In genomic region chr5:148816822-148817221, GRCh38 we compare ENCODE assay signal across 15 cellular contexts. TPM values are rescaled to one million over a fixed set of nuclear protein-coding genes. Genes with fewer than 3 reads are reported as not detected.
DNase-seq lines count a peak whose midpoint lies in the region; ATAC-seq, FAIRE-seq and TF ChIP-seq lines count a peak whose summit lies in the region.
"Had no signal": no experiment of that assay in that cellular context is flagged by ENCODE, and none has a peak within 500 bp of the region (broad histone marks: within the 10 kb centered on the region; RNA-seq: fewer than 3 reads in every experiment).

No MANE protein-coding gene starts in this region.

- TF ChIP-seq POLR2A in NB4 (IDR thresholded peaks at IDR 0.05; ENCODE audit: extremely low read depth, insufficient read length) (no peak), endothelial cell of umbilical vein (IDR thresholded peaks at IDR 0.05; ENCODE audit: low read depth, low read length) (no peak)

- BruUV-seq in endothelial cell of umbilical vein (replicated peaks; lab: Mats Ljungman, UMichigan), result no TSS peak

- H3K9me3 ChIP-seq in endothelial cell of umbilical vein (replicated peaks; ENCODE audit: control insufficient read depth, insufficient read depth, low read length), result no peaks in the 10 kb centered on the region

- no peaks in the 10 kb centered on the region for H3K9me3 Mint-ChIP-seq in stimulated activated memory B cell treated with anti-CD40 and anti-IgM and Interleukin-4, amounts not matched to agents 10 μg/mL and 1 μg/mL and 100 μg/mL, for 72 hours
- no peaks in the 10 kb centered on the region for H3K9me3 Mint-ChIP-seq in type B pancreatic cell

- no peaks in the 10 kb centered on the region for H3K79me2 ChIP-seq in endothelial cell of umbilical vein (ENCODE audit: control insufficient read depth, insufficient read depth, low read length)

- intact Hi-C loops in endothelial cell of umbilical vein (cut with micrococcal nuclease), result no loop called here

- no peak overlapping the region for H3K27ac ChIP-seq in endothelial cell of umbilical vein (ENCODE audit: insufficient read depth, low read depth, low read length)

- no peaks in the 10 kb centered on the region for H3K36me3 Mint-ChIP-seq in stimulated activated memory B cell treated with anti-CD40 and anti-IgM and Interleukin-4, amounts not matched to agents 10 μg/mL and 1 μg/mL and 100 μg/mL, for 72 hours
- H3K36me3 Mint-ChIP-seq in type B pancreatic cell, result no peaks in the 10 kb centered on the region
- H3K36me3 Mint-ChIP-seq: CD4-positive, CD25-positive, alpha-beta regulatory T cell had no signal

- no peak overlapping the region for H3K4me3 Mint-ChIP-seq in stimulated activated memory B cell treated with anti-CD40 and anti-IgM and Interleukin-4, amounts not matched to agents 10 μg/mL and 1 μg/mL and 100 μg/mL, for 72 hours
- H3K4me3 Mint-ChIP-seq in type B pancreatic cell, result no peak overlapping the region
- H3K4me3 Mint-ChIP-seq: CD4-positive, CD25-positive, alpha-beta regulatory T cell had no signal

- no peak overlapping the region for H3K4me3 ChIP-seq in NB4 (ENCODE audit: low read depth, low read length)
- H3K4me3 ChIP-seq in endothelial cell of umbilical vein (replicated peaks in 1 of 3; ENCODE audit: insufficient read depth in 1 of 3, low read depth in 1 of 3, low read length in 3 of 3), result no peak overlapping the region

- no peaks in the 10 kb centered on the region for H3K36me3 ChIP-seq in endothelial cell of umbilical vein (ENCODE audit: control insufficient read depth in 2 of 2, extremely low read depth in 1 of 2, insufficient read depth in 2 of 2, low read length in 2 of 2)

- no peaks in the 10 kb centered on the region for H3K27me3 ChIP-seq in endothelial cell of umbilical vein (ENCODE audit: control insufficient read depth in 2 of 2, insufficient read depth in 2 of 2, low read length in 2 of 2)

- no peak for ATAC-seq in stimulated activated memory B cell treated with anti-CD40 and anti-IgM and Interleukin-4, amounts not matched to agents 10 μg/mL and 1 μg/mL and 100 μg/mL, for 72 hours

- no peaks in the 10 kb centered on the region for H3K9me1 ChIP-seq in endothelial cell of umbilical vein (replicated peaks; ENCODE audit: control insufficient read depth, extremely low read depth, insufficient read depth, low read length)

- no peak for FAIRE-seq in endothelial cell of umbilical vein (lab: Jason Lieb, UNC)
- FAIRE-seq: G401.6 had no signal

- H4K20me1 ChIP-seq in endothelial cell of umbilical vein (replicated peaks; ENCODE audit: control insufficient read depth, extremely low read depth, insufficient read depth, low read length), result no peaks in the 10 kb centered on the region

- no peak overlapping the region for H3K4me2 ChIP-seq in endothelial cell of umbilical vein (ENCODE audit: insufficient read depth, low read length)

- H3K4me1 Mint-ChIP-seq in stimulated activated memory B cell treated with anti-CD40 and anti-IgM and Interleukin-4, amounts not matched to agents 10 μg/mL and 1 μg/mL and 100 μg/mL, for 72 hours, result peaks cover 54% of the 10 kb centered on the region
- no peaks in the 10 kb centered on the region for H3K4me1 Mint-ChIP-seq in type B pancreatic cell (ENCODE audit: unreplicated experiment)

- no peak overlapping the region for H3K9ac ChIP-seq in endothelial cell of umbilical vein (replicated peaks; ENCODE audit: extremely low read depth, insufficient read depth, low read length)

- H2AFZ ChIP-seq in endothelial cell of umbilical vein (ENCODE audit: low read depth, low read length), result peak overlapping the region; percentile 17

- TF ChIP-seq CTCF in NB4 (IDR thresholded peaks at IDR 0.05; ENCODE audit: low read depth, low read length), result no peak
- no peak for TF ChIP-seq CTCF in endothelial cell of umbilical vein (IDR thresholded peaks at IDR 0.05; ENCODE audit: extremely low read depth in 1 of 2, insufficient read depth in 1 of 2, low read depth in 1 of 2, low read length in 2 of 2)
- TF ChIP-seq CTCF in type B pancreatic cell (conservative IDR thresholded peaks at IDR 0.05), result no peak

- DNase-seq in NOMO-1 treated with DMSO at 0.1 percent for 48 hours (lab: John Stamatoyannopoulos, UW; ENCODE audit: unreplicated experiment) (peak; percentile 10), NOMO-1 treated with dmso at 0.1 percent for 144 hours (lab: John Stamatoyannopoulos, UW; ENCODE audit: unreplicated experiment) (no peak), NB4 (ENCODE audit: low read depth) (peak; percentile 50), endothelial cell of umbilical vein (ENCODE audit: low read depth, low spot score) (no peak), type B pancreatic cell (ENCODE audit: extremely low spot score, unreplicated experiment) (no peak), ureter (ENCODE audit: low spot score) (no peak), SKM-1 treated with dmso at 0.1 percent for 144 hours (lab: John Stamatoyannopoulos, UW; ENCODE audit: unreplicated experiment) (no peak)
- DNase-seq: CD4-positive, CD25-positive, alpha-beta regulatory T cell; DMS79; H7; NCI-H1092; NCI-H187; SHP77 treated with DMSO at 0.1 percent for 48 hours had no signal

- CTCF ChIA-PET in endothelial cell of umbilical vein (lab: Charles Lee), result interaction anchor here (1.1 to 2.2 kb wide), 2 partner anchors 141 to 298 kb away, joined by 3 to 7 read pairs; no protein-coding TSS in a partner anchor

- dilution Hi-C loops in endothelial cell of umbilical vein (cut with MboI; ENCODE audit: extremely low pct_ligation_motif_present, low sequenced_read_pairs), result no loop called here

- POLR2A ChIA-PET in endothelial cell of umbilical vein (lab: Charles Lee), result no interaction called here

- H3K27ac Mint-ChIP-seq in stimulated activated memory B cell treated with anti-CD40 and anti-IgM and Interleukin-4, amounts not matched to agents 10 μg/mL and 1 μg/mL and 100 μg/mL, for 72 hours, result peak overlapping the region; percentile 57
- H3K27ac Mint-ChIP-seq in type B pancreatic cell, result no peak overlapping the region

- no peaks in the 10 kb centered on the region for H3K27me3 Mint-ChIP-seq in stimulated activated memory B cell treated with anti-CD40 and anti-IgM and Interleukin-4, amounts not matched to agents 10 μg/mL and 1 μg/mL and 100 μg/mL, for 72 hours
- peaks cover 37% of the 10 kb centered on the region for H3K27me3 Mint-ChIP-seq in type B pancreatic cell

- H3K4me1 ChIP-seq in endothelial cell of umbilical vein (ENCODE audit: control insufficient read depth, extremely low read depth, insufficient read depth, low read length), result no peaks in the 10 kb centered on the region

TF ChIP-seq in endothelial cell of umbilical vein, 7 proteins besides CTCF, POLR2A, EP300 and RAD21:
- TF ChIP-seq EZH2 (IDR thresholded peaks at IDR 0.05; ENCODE audit: borderline replicate concordance, low read depth, low read length, severe bottlenecking), result no peak
- no peak for TF ChIP-seq MYC (IDR thresholded peaks at IDR 0.05; ENCODE audit: low read depth, low read length)
- no peak for TF ChIP-seq FOS (IDR thresholded peaks at IDR 0.05; ENCODE audit: borderline replicate concordance, insufficient read depth, low read length)

RNA-seq across cellular contexts. Expression of gene ADRB2, which starts 9.6 kb away (rescaled TPM):
- 0.60 and 0.86 TPM in 2 replicates for total RNA-seq in endothelial cell of umbilical vein
- polyA plus RNA-seq in endothelial cell of umbilical vein, result 0.88 and 0.96 TPM in 2 replicates
- polyA plus RNA-seq in endothelial cell of umbilical vein (2011; cell fraction: cytosol; rRNA removed), result 0.83 and 0.85 TPM in 2 replicates
- polyA plus RNA-seq in endothelial cell of umbilical vein (2011; cell fraction: nucleus; rRNA removed), result 0.87 and 1.1 TPM in 2 replicates
- 0.79 and 1.3 TPM in 2 replicates for polyA plus RNA-seq in endothelial cell of umbilical vein (2012)
- 1.7 and 2.6 TPM in 2 replicates for polyA minus RNA-seq in endothelial cell of umbilical vein
- polyA minus RNA-seq in endothelial cell of umbilical vein (2011; cell fraction: cytosol; rRNA and poly(A)+ RNA removed), result 1.0 TPM
- 2.7 and 2.9 TPM in 2 replicates for polyA minus RNA-seq in endothelial cell of umbilical vein (2011; cell fraction: nucleus; rRNA and poly(A)+ RNA removed)
- 0.81 and 1.3 TPM in 2 replicates for total RNA-seq in type B pancreatic cell (ENCODE audit: low replicate concordance)
- 5.7 TPM for total RNA-seq in ureter

Comparison
In these comparisons a context has a peak if more than half of its experiments do, and no peak if none do; other contexts are left out.
1. DNase-seq: peak in NOMO-1 treated with DMSO at 0.1 percent for 48 hours (single experiment) and NB4 (single experiment); none in NOMO-1 treated with dmso at 0.1 percent for 144 hours (single experiment), endothelial cell of umbilical vein (single experiment), type B pancreatic cell (single experiment), ureter (single experiment) and SKM-1 treated with dmso at 0.1 percent for 144 hours (single experiment).